ENCODE assay signal across 1 cellular context in the genomic region with DNA sequence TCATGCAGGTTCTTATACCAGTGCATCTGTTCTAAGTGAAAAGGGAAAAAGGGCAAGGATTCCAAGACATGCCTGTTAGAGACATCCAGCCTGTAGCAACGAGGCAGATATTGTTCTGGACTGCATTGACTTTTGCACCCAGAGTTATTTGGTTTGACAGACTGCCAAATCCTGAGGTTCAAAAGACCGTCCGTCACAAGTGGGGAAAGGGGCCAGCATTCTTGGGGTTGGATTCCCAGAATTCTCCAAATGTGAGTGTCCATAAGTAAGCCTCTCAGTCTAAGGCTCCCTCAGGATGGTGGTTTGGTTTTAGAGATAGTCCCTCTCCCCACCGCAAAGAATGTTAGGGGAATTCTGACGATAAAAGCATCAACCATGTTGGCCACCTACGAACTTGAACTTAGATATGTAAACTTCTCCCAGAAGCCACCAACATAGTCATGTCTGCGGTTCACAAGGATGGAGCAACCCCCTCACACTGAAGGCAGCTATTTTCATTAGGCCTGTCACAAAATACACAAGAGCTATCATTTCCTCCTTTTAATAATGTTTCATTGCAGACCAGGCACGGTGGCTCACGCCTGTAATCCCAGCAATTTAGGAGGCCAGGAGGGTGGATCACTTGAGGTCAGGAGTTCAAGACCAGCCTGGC.
TF ChIP-seq lines count a peak whose summit lies in the region.

No MANE protein-coding gene starts in this region.

TF ChIP-seq in HCT116, 20 proteins besides CTCF, POLR2A, EP300 and RAD21:
- no peak for TF ChIP-seq YY1 (IDR thresholded peaks at IDR 0.05; ENCODE audit: extremely low read depth, insufficient replicate concordance, low read depth, low read length)
- TF ChIP-seq SP1 (IDR thresholded peaks at IDR 0.05; ENCODE audit: low read depth): no peak
- TF ChIP-seq FOSL1 (IDR thresholded peaks at IDR 0.05; ENCODE audit: low read depth): no peak
- TF ChIP-seq, protein P1, sequence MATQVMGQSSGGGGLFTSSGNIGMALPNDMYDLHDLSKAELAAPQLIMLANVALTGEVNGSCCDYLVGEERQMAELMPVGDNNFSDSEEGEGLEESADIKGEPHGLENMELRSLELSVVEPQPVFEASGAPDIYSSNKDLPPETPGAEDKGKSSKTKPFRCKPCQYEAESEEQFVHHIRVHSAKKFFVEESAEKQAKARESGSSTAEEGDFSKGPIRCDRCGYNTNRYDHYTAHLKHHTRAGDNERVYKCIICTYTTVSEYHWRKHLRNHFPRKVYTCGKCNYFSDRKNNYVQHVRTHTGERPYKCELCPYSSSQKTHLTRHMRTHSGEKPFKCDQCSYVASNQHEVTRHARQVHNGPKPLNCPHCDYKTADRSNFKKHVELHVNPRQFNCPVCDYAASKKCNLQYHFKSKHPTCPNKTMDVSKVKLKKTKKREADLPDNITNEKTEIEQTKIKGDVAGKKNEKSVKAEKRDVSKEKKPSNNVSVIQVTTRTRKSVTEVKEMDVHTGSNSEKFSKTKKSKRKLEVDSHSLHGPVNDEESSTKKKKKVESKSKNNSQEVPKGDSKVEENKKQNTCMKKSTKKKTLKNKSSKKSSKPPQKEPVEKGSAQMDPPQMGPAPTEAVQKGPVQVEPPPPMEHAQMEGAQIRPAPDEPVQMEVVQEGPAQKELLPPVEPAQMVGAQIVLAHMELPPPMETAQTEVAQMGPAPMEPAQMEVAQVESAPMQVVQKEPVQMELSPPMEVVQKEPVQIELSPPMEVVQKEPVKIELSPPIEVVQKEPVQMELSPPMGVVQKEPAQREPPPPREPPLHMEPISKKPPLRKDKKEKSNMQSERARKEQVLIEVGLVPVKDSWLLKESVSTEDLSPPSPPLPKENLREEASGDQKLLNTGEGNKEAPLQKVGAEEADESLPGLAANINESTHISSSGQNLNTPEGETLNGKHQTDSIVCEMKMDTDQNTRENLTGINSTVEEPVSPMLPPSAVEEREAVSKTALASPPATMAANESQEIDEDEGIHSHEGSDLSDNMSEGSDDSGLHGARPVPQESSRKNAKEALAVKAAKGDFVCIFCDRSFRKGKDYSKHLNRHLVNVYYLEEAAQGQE (IDR thresholded peaks at IDR 0.05; ENCODE audit: low read depth): no peak
- TF ChIP-seq EZH2phosphoT487 (IDR thresholded peaks at IDR 0.05; ENCODE audit: borderline replicate concordance): no peak
- TF ChIP-seq EGR1 (IDR thresholded peaks at IDR 0.05; ENCODE audit: low read depth): no peak
- no peak for TF ChIP-seq ZFX (IDR thresholded peaks at IDR 0.05)
- TF ChIP-seq, protein P2, sequence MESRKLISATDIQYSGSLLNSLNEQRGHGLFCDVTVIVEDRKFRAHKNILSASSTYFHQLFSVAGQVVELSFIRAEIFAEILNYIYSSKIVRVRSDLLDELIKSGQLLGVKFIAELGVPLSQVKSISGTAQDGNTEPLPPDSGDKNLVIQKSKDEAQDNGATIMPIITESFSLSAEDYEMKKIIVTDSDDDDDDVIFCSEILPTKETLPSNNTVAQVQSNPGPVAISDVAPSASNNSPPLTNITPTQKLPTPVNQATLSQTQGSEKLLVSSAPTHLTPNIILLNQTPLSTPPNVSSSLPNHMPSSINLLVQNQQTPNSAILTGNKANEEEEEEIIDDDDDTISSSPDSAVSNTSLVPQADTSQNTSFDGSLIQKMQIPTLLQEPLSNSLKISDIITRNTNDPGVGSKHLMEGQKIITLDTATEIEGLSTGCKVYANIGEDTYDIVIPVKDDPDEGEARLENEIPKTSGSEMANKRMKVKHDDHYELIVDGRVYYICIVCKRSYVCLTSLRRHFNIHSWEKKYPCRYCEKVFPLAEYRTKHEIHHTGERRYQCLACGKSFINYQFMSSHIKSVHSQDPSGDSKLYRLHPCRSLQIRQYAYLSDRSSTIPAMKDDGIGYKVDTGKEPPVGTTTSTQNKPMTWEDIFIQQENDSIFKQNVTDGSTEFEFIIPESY (IDR thresholded peaks at IDR 0.05; ENCODE audit: extremely low read depth, insufficient replicate concordance, low read length): no peak
- TF ChIP-seq SRF (IDR thresholded peaks at IDR 0.05; ENCODE audit: low read depth): no peak
- TF ChIP-seq JUND (IDR thresholded peaks at IDR 0.05): no peak
- no peak for TF ChIP-seq TCF7L2 (IDR thresholded peaks at IDR 0.05; ENCODE audit: borderline replicate concordance, extremely low read depth, insufficient read depth, insufficient read length)
- TF ChIP-seq, protein P3, sequence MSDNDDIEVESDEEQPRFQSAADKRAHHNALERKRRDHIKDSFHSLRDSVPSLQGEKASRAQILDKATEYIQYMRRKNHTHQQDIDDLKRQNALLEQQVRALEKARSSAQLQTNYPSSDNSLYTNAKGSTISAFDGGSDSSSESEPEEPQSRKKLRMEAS (IDR thresholded peaks at IDR 0.05): no peak
- TF ChIP-seq SIN3A (IDR thresholded peaks at IDR 0.05; ENCODE audit: low read depth): no peak
- TF ChIP-seq, protein P4, sequence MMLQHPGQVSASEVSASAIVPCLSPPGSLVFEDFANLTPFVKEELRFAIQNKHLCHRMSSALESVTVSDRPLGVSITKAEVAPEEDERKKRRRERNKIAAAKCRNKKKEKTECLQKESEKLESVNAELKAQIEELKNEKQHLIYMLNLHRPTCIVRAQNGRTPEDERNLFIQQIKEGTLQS (IDR thresholded peaks at IDR 0.05): no peak
- no peak for TF ChIP-seq CEBPB (IDR thresholded peaks at IDR 0.05; ENCODE audit: low read depth)
- no peak for TF ChIP-seq ZNF274 (IDR thresholded peaks at IDR 0.05; ENCODE audit: low read depth, low read length)
- no peak for TF ChIP-seq CBX3 (IDR thresholded peaks at IDR 0.05; ENCODE audit: low read depth)
- TF ChIP-seq POLR2AphosphoS5 (IDR thresholded peaks at IDR 0.05; ENCODE audit: low read depth, low read length): no peak
- TF ChIP-seq ELF1 (IDR thresholded peaks at IDR 0.05; ENCODE audit: borderline replicate concordance, low read depth): no peak
